ENCODE assay signal across 25 cellular contexts in the genomic region with DNA sequence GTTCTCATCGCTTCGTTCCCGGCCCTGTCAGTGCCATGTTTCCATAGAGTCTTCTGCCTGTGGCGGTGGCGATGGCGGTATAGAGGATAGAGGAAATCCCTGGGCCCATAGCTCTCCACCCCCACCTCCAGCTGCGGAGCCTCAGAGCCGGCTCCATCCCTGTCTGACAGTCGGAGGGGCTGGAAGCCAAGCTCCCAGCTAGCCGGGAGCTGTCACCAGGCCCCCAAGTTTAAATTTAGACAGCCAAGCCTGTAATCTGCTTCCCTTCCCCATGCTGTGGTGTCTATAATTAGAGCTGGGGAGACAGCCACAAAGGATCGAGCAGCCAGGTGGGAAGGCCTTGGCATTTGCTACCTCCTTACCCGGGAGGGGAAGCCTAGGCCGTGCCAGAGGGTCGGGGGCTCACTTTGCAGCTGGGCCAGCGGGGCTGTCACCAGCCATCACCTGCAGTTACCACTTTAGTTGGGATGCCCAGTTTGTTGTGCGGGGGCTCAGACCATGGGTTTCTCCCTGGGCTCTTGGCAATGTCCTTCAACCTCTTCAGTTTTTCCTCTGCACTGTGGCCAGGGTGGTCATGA. TPM values are rescaled to one million over a fixed set of nuclear protein-coding genes. Genes with fewer than 3 reads are reported as not detected.
DNase-seq lines count a peak whose midpoint lies in the region; ATAC-seq and TF ChIP-seq lines count a peak whose summit lies in the region.
"Had no signal": no experiment of that assay in that cellular context is flagged by ENCODE, and none has a peak within 500 bp of the region (broad histone marks: within the 10 kb centered on the region; RNA-seq: fewer than 3 reads in every experiment).

No MANE protein-coding gene starts in this region.

- H3K4me1 ChIP-seq in BLaER1: peaks cover 91% of the 10 kb centered on the region
- H3K4me1 ChIP-seq in OCI-LY7 (ENCODE audit: insufficient read depth, low read length, poor library complexity, severe bottlenecking): peaks cover 79% of the 10 kb centered on the region
- peaks cover 0 to 19% (median 4%) of the 10 kb centered on the region in 12 donors for H3K4me1 ChIP-seq in heart left ventricle
- H3K4me1 ChIP-seq: thyroid gland had no signal

- H3K9ac ChIP-seq in BLaER1: peak overlapping the region; percentile 25; the same call in 1 of the 2 replicates

- ATAC-seq in heart left ventricle: peak; percentile 83 to 97 (median 94)
- ATAC-seq in GM21825 (IDR thresholded peaks at IDR 0.05; ENCODE audit: unreplicated experiment): no peak
- ATAC-seq: A549; CD8-positive, alpha-beta T cell; mucosa of descending colon had no signal

- H3K4me2 ChIP-seq in BLaER1 (peak overlapping the region; percentile 85), OCI-LY7 (ENCODE audit: low read length) (peak overlapping the region; percentile 47)
- H3K4me2 ChIP-seq: A549 had no signal

- CTCF ChIA-PET in OCI-LY7 (lab: Charles Lee; ENCODE audit: unreplicated experiment): no interaction called here

- H4K20me1 ChIP-seq in BLaER1 (no peaks in the 10 kb centered on the region), OCI-LY7 (ENCODE audit: insufficient read depth, low read length) (no peaks in the 10 kb centered on the region)

- DNase-seq in OCI-LY7 (ENCODE audit: low spot score): no peak
- DNase-seq in heart left ventricle: peak in 4 of 5 donors; percentile 60 to 80 (median 70)
- peak; percentile 32 for DNase-seq in occipital lobe (lab: John Stamatoyannopoulos, UW)
- DNase-seq in NAMALWA (ENCODE audit: low spot score): no peak
- no peak for DNase-seq in NCI-H524 treated with DMSO at 0.1 percent for 48 hours (lab: John Stamatoyannopoulos, UW)
- DNase-seq in DMS53 (lab: John Stamatoyannopoulos, UW): no peak
- DNase-seq: activated CD4-positive, alpha-beta T cell treated with anti-CD3 and anti-CD28 coated beads, Interleukin-2, amount 10 ng/mL, durations not matched to agents 24 days and 14 days; activated CD8-positive, alpha-beta memory T cell treated with anti-CD3 and anti-CD28 coated beads for 24 hours; AML-193; CD8-positive, alpha-beta T cell; endodermal cell; HCEC 1CT; Karpas-422; mucosa of descending colon; NCI-H1436 treated with DMSO at 0.1 percent for 48 hours; NCI-H774; stimulated activated CD4-positive, alpha-beta T cell treated with anti-CD3 and anti-CD28 coated beads, Interleukin-2, amount 100 ng/mL, for 24 hours; T1000; thyroid gland had no signal

- no peak overlapping the region for H2AFZ ChIP-seq in OCI-LY7 (ENCODE audit: low read length)

- H3K27me3 ChIP-seq in BLaER1: no peaks in the 10 kb centered on the region
- no peaks in the 10 kb centered on the region for H3K27me3 ChIP-seq in heart left ventricle
- H3K27me3 ChIP-seq: SJSA1, thyroid gland had no signal

- BruUV-seq in OCI-LY7 (replicated peaks; lab: Mats Ljungman, UMichigan): no TSS peak

- no peaks in the 10 kb centered on the region for H3K79me2 ChIP-seq in OCI-LY7 (ENCODE audit: insufficient read depth, low read depth, low read length)

- H3K27ac ChIP-seq in BLaER1 (peak overlapping the region; percentile 75), OCI-LY7 (ENCODE audit: low read depth, low read length, poor library complexity, severe bottlenecking) (peak overlapping the region; percentile 74), heart left ventricle (peak overlapping the region in 7 of 12 donors; percentile 9 to 66 (median 35))
- H3K27ac ChIP-seq: A549, SJSA1, thyroid gland, VCaP had no signal

- TF ChIP-seq POLR2A in heart left ventricle (IDR thresholded peaks at IDR 0.05): no peak

- H3K36me3 ChIP-seq in BLaER1 (no peaks in the 10 kb centered on the region), OCI-LY7 (ENCODE audit: insufficient read depth, low read length) (no peaks in the 10 kb centered on the region), heart left ventricle (no peaks in the 10 kb centered on the region)
- H3K36me3 ChIP-seq: SJSA1, thyroid gland had no signal

- POLR2A ChIA-PET in OCI-LY7 (lab: Charles Lee): interaction anchor here (0.6 to 3.5 kb wide), 2 partner anchors 12 to 68 kb away, joined by 4 to 14 read pairs; no protein-coding TSS in a partner anchor

- no peak for TF ChIP-seq CTCF in OCI-LY7 (conservative IDR thresholded peaks at IDR 0.05; ENCODE audit: low read length)
- TF ChIP-seq CTCF in heart left ventricle (IDR thresholded peaks at IDR 0.05): no peak

- no peaks in the 10 kb centered on the region for H3K9me2 ChIP-seq in OCI-LY7 (ENCODE audit: insufficient read depth, low read length)

- 20 to 26% (median 25%) methylated on average over 8 to 16 of the region's 16 CpGs for WGBS in heart left ventricle, 4 donors

- no peaks in the 10 kb centered on the region for H3K9me3 ChIP-seq in BLaER1
- no peaks in the 10 kb centered on the region for H3K9me3 ChIP-seq in OCI-LY7 (ENCODE audit: low read length)
- no peaks in the 10 kb centered on the region for H3K9me3 ChIP-seq in heart left ventricle
- H3K9me3 ChIP-seq: A549, mucosa of descending colon, SJSA1, thyroid gland had no signal

- intact Hi-C loops in OCI-LY7 (cut with micrococcal nuclease; ENCODE audit: unreplicated experiment): no loop called here
- intact Hi-C loops in heart left ventricle (cut with DNase I): no loop called here

- H3K4me3 ChIP-seq in BLaER1 (no peak overlapping the region), OCI-LY7 (ENCODE audit: low read depth, low read length, poor library complexity, severe bottlenecking) (no peak overlapping the region), heart left ventricle (no peak overlapping the region)
- H3K4me3 ChIP-seq: A549, lung, mucosa of descending colon, SJSA1, thyroid gland had no signal

RNA-seq across cellular contexts. Expression of a gene that starts 56.3 kb away (rescaled TPM):
- total RNA-seq in OCI-LY7 (2014; rRNA removed; shearing (Covaris generic)): 131 and 132 TPM in 2 replicates
- total RNA-seq in OCI-LY7 (2022) (104 and 111 TPM in 2 replicates), heart left ventricle (10 to 100 TPM; 49.7 to 73.6 (median 56.9) TPM), occipital lobe (56.3 TPM)
- 100 to 1,000 TPM in 1 of 2 donors, 10 to 100 TPM in 1; 49.2 to 164 TPM for polyA plus RNA-seq in heart left ventricle

Comparison
In these comparisons a context has a peak if more than half of its experiments do, and no peak if none do; other contexts are left out.
1. DNase-seq: peak in heart left ventricle (4 of 5) and occipital lobe (single experiment); none in OCI-LY7 (single experiment), NAMALWA (single experiment), NCI-H524 treated with DMSO at 0.1 percent for 48 hours (single experiment) and DMS53 (single experiment).
2. Peak in every context shown above with its lines, with median percentiles within 50 percentile points of each other: H3K27ac ChIP-seq.